ENCODE assay signal across 16 cellular contexts in the genomic region with DNA sequence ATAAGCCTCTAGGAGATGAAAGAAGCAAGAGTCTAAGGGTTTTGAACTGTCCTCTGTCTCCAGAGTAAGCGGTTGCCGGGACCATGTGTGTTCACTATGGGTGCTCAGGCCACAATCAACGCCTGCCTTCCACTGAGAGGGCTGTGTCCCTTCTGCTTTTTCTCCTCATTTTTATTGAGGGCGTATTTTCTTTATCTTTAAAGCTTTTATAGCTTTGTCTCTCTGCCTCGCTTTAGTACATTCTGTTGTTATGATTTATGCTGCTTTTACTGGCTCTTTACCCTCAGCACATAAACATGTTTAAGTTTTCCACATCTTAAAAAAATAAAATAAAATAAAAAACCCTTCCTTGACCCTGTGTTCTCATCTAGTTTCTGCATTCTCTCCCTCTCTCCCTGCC.
"Had no signal": no experiment of that assay in that cellular context is flagged by ENCODE, and none has a peak within 500 bp of the region (broad histone marks: within the 10 kb centered on the region; RNA-seq: fewer than 3 reads in every experiment).

No MANE protein-coding gene starts in this region.

- H3K9me3 ChIP-seq: adrenal gland, ascending aorta, right lobe of liver, testis, uterus had no signal

- H3K27ac Mint-ChIP-seq: activated CD4-positive, alpha-beta memory T cell treated with anti-CD3 and anti-CD28 coated beads, Interleukin-2, amount 10 ng/mL, durations not matched to agents 7 days and 5 days; activated CD8-positive, alpha-beta memory T cell treated with anti-CD3 and anti-CD28 coated beads, Interleukin-2, amount 10 ng/mL, durations not matched to agents 7 days and 5 days; activated naive CD4-positive, alpha-beta T cell treated with anti-CD3 and anti-CD28 coated beads, Interleukin-2, amount 50 U/mL, for 24 hours; T-helper 1 cell treated with Interleukin-12 subunit alpha and Interleukin-12 subunit beta and Interleukin-4 antibody, amounts not matched to agents 30 μg/mL and 1 μg/mL, for 36 hours had no signal

- H3K4me3 Mint-ChIP-seq: activated CD4-positive, alpha-beta memory T cell treated with anti-CD3 and anti-CD28 coated beads, Interleukin-2, amount 10 ng/mL, durations not matched to agents 7 days and 5 days; activated CD8-positive, alpha-beta memory T cell treated with anti-CD3 and anti-CD28 coated beads, Interleukin-2, amount 10 ng/mL, durations not matched to agents 7 days and 5 days; activated naive CD4-positive, alpha-beta T cell treated with anti-CD3 and anti-CD28 coated beads, Interleukin-2, amount 50 U/mL, for 24 hours; T-helper 1 cell treated with Interleukin-12 subunit alpha and Interleukin-12 subunit beta and Interleukin-4 antibody, amounts not matched to agents 30 μg/mL and 1 μg/mL, for 36 hours had no signal

- H3K9me3 Mint-ChIP-seq: activated CD4-positive, alpha-beta memory T cell treated with anti-CD3 and anti-CD28 coated beads, Interleukin-2, amount 10 ng/mL, durations not matched to agents 7 days and 5 days; activated CD4-positive, alpha-beta T cell treated with anti-CD3 and anti-CD28 coated beads, Interleukin-2, amount 10 ng/mL, durations not matched to agents 24 days and 14 days; activated naive CD4-positive, alpha-beta T cell treated with anti-CD3 and anti-CD28 coated beads, Interleukin-2, amount 50 U/mL, for 24 hours; T-helper 1 cell treated with Interleukin-12 subunit alpha and Interleukin-12 subunit beta and Interleukin-4 antibody, amounts not matched to agents 30 μg/mL and 1 μg/mL, for 36 hours had no signal

- H3K27me3 Mint-ChIP-seq: activated naive CD4-positive, alpha-beta T cell treated with anti-CD3 and anti-CD28 coated beads, Interleukin-2, amount 50 U/mL, for 24 hours had no signal

- DNase-seq: adrenal gland, brain microvascular endothelial cell, dermis blood vessel endothelial cell, foreskin melanocyte, hippocampal formation, kidney glomerular epithelial cell, right lobe of liver, testis, trophoblast cell had no signal

- H3K36me3 Mint-ChIP-seq: activated CD8-positive, alpha-beta memory T cell treated with anti-CD3 and anti-CD28 coated beads, Interleukin-2, amount 10 ng/mL, durations not matched to agents 7 days and 5 days; activated naive CD4-positive, alpha-beta T cell treated with anti-CD3 and anti-CD28 coated beads, Interleukin-2, amount 50 U/mL, for 24 hours had no signal
